16 cellular contexts compared by ENCODE assay signal in the genomic region with DNA sequence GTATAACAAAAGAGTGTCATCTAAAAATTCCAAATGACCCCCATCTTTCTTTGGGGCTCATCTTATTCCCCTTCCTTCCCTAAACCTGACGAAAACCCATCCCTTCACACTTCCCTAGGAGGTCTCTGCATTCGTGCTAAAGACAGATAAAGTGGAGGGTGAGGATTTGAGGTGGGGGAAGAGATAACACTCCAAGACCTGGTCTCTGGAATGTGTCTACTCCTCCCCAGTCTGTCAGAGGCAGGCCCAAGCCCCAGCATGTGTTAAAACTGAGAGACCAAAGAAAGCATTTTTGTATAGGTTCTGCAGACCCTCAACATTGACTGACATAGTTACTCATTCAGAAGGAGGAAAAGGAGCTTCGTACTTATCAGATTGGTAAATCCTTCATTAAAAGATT. TPM values are rescaled to one million over a fixed set of nuclear protein-coding genes. Genes with fewer than 3 reads are reported as not detected.
DNase-seq lines count a peak whose midpoint lies in the region; TF ChIP-seq lines count a peak whose summit lies in the region.
"Had no signal": no experiment of that assay in that cellular context is flagged by ENCODE, and none has a peak within 500 bp of the region (broad histone marks: within the 10 kb centered on the region; RNA-seq: fewer than 3 reads in every experiment).

No MANE protein-coding gene starts in this region.

- no peak overlapping the region for H3K27ac ChIP-seq in endodermal cell (ENCODE audit: low read depth, low read length)
- H3K27ac ChIP-seq in tibial nerve, result no peak overlapping the region
- H3K27ac ChIP-seq: 22Rv1, A549, BLaER1 had no signal

- H3K4me3 Mint-ChIP-seq in endodermal cell, result peak overlapping the region; percentile 34
- H3K4me3 Mint-ChIP-seq: CD8-positive, alpha-beta T cell had no signal

- H3K9me3 Mint-ChIP-seq in endodermal cell, result no peaks in the 10 kb centered on the region
- H3K9me3 Mint-ChIP-seq: CD8-positive, alpha-beta T cell had no signal

- intact Hi-C loops in posterior vena cava (cut with DNase I), result no loop called here

- no peak for TF ChIP-seq EP300 in tibial nerve (IDR thresholded peaks at IDR 0.05)

- H3K36me3 ChIP-seq in H7 (replicated peaks; ENCODE audit: control insufficient read depth, insufficient read depth, low read length) (no peaks in the 10 kb centered on the region), endodermal cell (ENCODE audit: control insufficient read depth, insufficient read depth, low read length) (peaks cover 49% of the 10 kb centered on the region), tibial nerve (no peaks in the 10 kb centered on the region)
- H3K36me3 ChIP-seq: BLaER1, HAP-1 had no signal

- H3K27me3 Mint-ChIP-seq in endodermal cell (ENCODE audit: insufficient read depth), result peaks cover 19% of the 10 kb centered on the region

- H3K27me3 ChIP-seq in H7 (ENCODE audit: control insufficient read depth, insufficient read depth, low read length), result peaks cover 23% of the 10 kb centered on the region; the same call in 1 of the 2 replicates
- peaks cover 15% of the 10 kb centered on the region for H3K27me3 ChIP-seq in endodermal cell (ENCODE audit: control insufficient read depth, insufficient read depth, low read length, poor library complexity, severe bottlenecking)
- H3K27me3 ChIP-seq in tibial nerve, result peaks cover 5 to 95% of the 10 kb centered on the region in 2 donors

- WGBS in endodermal cell (ENCODE audit: insufficient coverage in 1 of 2, insufficient read length in 1 of 2), 2 experiments, result 0% methylated on average over 1 of the region's 3 CpGs; no CpG with 5 or more reads in 1 of the 2 experiments
- 85 to 86% methylated on average over 3 of the region's 3 CpGs for WGBS in tibial nerve, 2 donors

- peaks cover 28% of the 10 kb centered on the region for H3K36me3 Mint-ChIP-seq in endodermal cell (ENCODE audit: low read depth)
- H3K36me3 Mint-ChIP-seq: CD8-positive, alpha-beta T cell had no signal

- no peak for TF ChIP-seq CTCF in endodermal cell (conservative IDR thresholded peaks at IDR 0.05)
- no peak for TF ChIP-seq CTCF in tibial nerve (IDR thresholded peaks at IDR 0.05)

- peaks cover 84% of the 10 kb centered on the region for H3K4me1 Mint-ChIP-seq in endodermal cell

- H3K4me1 ChIP-seq in endodermal cell (ENCODE audit: control insufficient read depth, insufficient read depth, low read length), result peaks cover 49% of the 10 kb centered on the region
- no peaks in the 10 kb centered on the region for H3K4me1 ChIP-seq in tibial nerve

- TF ChIP-seq POLR2A in tibial nerve (IDR thresholded peaks at IDR 0.05), result no peak

- H3K4me3 ChIP-seq in H7 (ENCODE audit: insufficient read depth, low read depth, low read length) (no peak overlapping the region), endodermal cell (ENCODE audit: low read length) (peak overlapping the region; percentile 10), tibial nerve (no peak overlapping the region)
- H3K4me3 ChIP-seq: A549, BLaER1, HAP-1 had no signal

- no peaks in the 10 kb centered on the region for H3K9me3 ChIP-seq in endodermal cell (ENCODE audit: control insufficient read depth, low read length)
- no peaks in the 10 kb centered on the region for H3K9me3 ChIP-seq in tibial nerve
- H3K9me3 ChIP-seq: A549, BLaER1, HAP-1 had no signal

- H3K9ac ChIP-seq in endodermal cell (ENCODE audit: extremely low read depth, low read length, poor library complexity, severe bottlenecking), result no peak overlapping the region
- H3K9ac ChIP-seq: BLaER1 had no signal

- peak; percentile 23 for DNase-seq in NCI-H82 (lab: John Stamatoyannopoulos, UW)
- DNase-seq in NCI-H82 treated with DMSO at 0.1 percent for 48 hours (lab: John Stamatoyannopoulos, UW; ENCODE audit: unreplicated experiment), result no peak
- DNase-seq in H7, result peak; percentile 22
- DNase-seq in endodermal cell, result peak; percentile 79
- peak; percentile 24 for DNase-seq in posterior vena cava (ENCODE audit: low spot score)
- DNase-seq in tibial nerve (ENCODE audit: low spot score in 2 of 2), result no peak
- DNase-seq in NCI-H1417 (lab: John Stamatoyannopoulos, UW), result no peak
- DNase-seq: Calu3; CD8-positive, alpha-beta T cell; DMS79 treated with DMSO at 0.1 percent for 48 hours had no signal

- no peak overlapping the region for H3K27ac Mint-ChIP-seq in endodermal cell
- H3K27ac Mint-ChIP-seq: CD14-positive monocyte; CD8-positive, alpha-beta T cell had no signal

RNA-seq across cellular contexts. Expression of a gene that starts 11.0 kb away (rescaled TPM):
- 14.2 and 23.1 TPM in 2 replicates for total RNA-seq in H7 (2014; rRNA removed; shearing (Covaris generic))
- total RNA-seq in endodermal cell, result 100 to 1,000 TPM in 1 of 2 donors, 10 to 100 TPM in 1; 85.9 to 259 TPM
- 9.7 TPM for polyA plus RNA-seq in endodermal cell (2013, experiment 1 of 2)
- 17.6 TPM for polyA plus RNA-seq in endodermal cell (2013, experiment 2 of 2)
- total RNA-seq in posterior vena cava, result not detected
- total RNA-seq in tibial nerve, result not detected
- total RNA-seq: CD8-positive, alpha-beta T cell; HT-29 had no signal
- polyA plus RNA-seq: CD14-positive monocyte had no signal

RNA-seq across cellular contexts. Expression of a gene that starts 22.5 kb away (rescaled TPM):
- total RNA-seq in H7 (2014; rRNA removed; shearing (Covaris generic)), result 65.4 and 74.7 TPM in 2 replicates
- total RNA-seq in endodermal cell, result 10 to 100 TPM; 90.7 TPM
- 37.6 TPM for polyA plus RNA-seq in endodermal cell (2013, experiment 1 of 2)
- polyA plus RNA-seq in endodermal cell (2013, experiment 2 of 2), result 34.2 TPM
- 10 to 100 TPM; 29.8 to 46.2 TPM for total RNA-seq in posterior vena cava
- 10 to 100 TPM; 26.5 to 36.2 (median 30.1) TPM for total RNA-seq in tibial nerve

Comparison
In these comparisons a context has a peak if more than half of its experiments do, and no peak if none do; other contexts are left out.
1. DNase-seq: peak in NCI-H82 (single experiment), H7 (single experiment), endodermal cell (single experiment) and posterior vena cava (single experiment); none in NCI-H82 treated with DMSO at 0.1 percent for 48 hours (single experiment), tibial nerve (0 of 2) and NCI-H1417 (0 of 3).
2. RNA of a gene that starts 11.0 kb away (total RNA-seq): 85.9 to 259 TPM in endodermal cell and 14.2 to 23.1 TPM in H7; not detected in posterior vena cava and not detected in tibial nerve; every median in the first group is over 10 times any median in the second.